8 cellular contexts compared by ENCODE assay signal in the genomic region with DNA sequence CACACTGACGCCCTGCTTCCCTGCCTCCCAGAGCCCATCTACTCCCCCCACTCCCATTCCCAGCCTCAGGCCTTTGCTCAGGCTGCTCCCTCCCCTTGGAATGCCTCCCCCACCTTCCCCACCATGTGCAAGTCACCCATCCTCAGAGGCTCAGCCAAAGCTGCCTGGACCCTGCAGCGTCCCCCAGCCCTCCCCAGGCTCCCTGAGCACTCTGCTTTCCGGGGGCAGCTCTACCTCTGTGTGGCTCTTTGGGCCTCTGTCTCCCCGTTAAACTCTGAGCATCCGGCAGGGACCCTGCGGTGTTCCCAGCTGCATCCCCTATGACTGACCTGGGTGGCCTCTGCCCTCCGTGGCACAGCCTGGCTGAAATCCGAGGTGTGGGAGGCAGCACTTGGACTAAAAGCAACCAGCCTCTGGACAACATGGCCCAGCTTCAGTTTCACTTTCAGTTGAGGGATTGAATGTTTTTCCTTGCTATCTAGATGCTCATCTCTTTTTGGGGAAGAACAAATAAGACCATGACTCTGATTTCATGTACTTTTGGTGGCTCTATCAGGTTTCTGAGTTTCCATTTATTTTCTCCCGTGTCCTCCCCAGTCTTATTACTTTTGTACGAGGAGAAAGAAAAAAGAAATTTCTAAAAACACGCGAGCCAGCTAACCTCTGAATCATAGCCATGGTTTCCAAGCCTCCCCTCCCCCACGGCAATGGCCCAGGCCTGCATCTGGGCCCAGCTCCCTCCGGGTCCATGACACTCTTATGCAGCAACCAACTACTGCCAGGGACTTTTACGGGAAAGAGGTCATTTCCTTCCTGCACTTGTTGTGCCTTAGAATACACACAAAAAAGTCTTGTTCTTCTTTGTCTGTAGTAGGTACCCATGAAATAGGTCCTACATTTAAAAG. TPM values are rescaled to one million over a fixed set of nuclear protein-coding genes. Genes with fewer than 3 reads are reported as not detected.
DNase-seq lines count a peak whose midpoint lies in the region; ATAC-seq and TF ChIP-seq lines count a peak whose summit lies in the region.

No MANE protein-coding gene starts in this region.

- H3K4me1 ChIP-seq in psoas muscle (peaks cover 15% of the 10 kb centered on the region), upper lobe of right lung (peaks cover 84% of the 10 kb centered on the region)

- H3K9me3 ChIP-seq in psoas muscle, result no peaks in the 10 kb centered on the region
- H3K9me3 ChIP-seq in upper lobe of right lung, result no peaks in the 10 kb centered on the region

- intact Hi-C loops in left ventricle myocardium superior (cut with micrococcal nuclease), result no loop called here
- intact Hi-C loops in psoas muscle (cut with DNase I), result no loop called here
- intact Hi-C loops in upper lobe of right lung (cut with DNase I), result no loop called here

- no peak for TF ChIP-seq CTCF in psoas muscle (IDR thresholded peaks at IDR 0.05)
- TF ChIP-seq CTCF in upper lobe of right lung (IDR thresholded peaks at IDR 0.05), result no peak

- H3K4me3 ChIP-seq in psoas muscle, result peak overlapping the region; percentile 65
- H3K4me3 ChIP-seq in upper lobe of right lung, result peak overlapping the region; percentile 59

- H3K27me3 ChIP-seq in psoas muscle (ENCODE audit: insufficient read depth in 3 of 3, low read length in 2 of 3) (no peaks in the 10 kb centered on the region), upper lobe of right lung (no peaks in the 10 kb centered on the region)

- H3K36me3 ChIP-seq in psoas muscle (ENCODE audit: insufficient read depth in 1 of 2, low read depth in 1 of 2) (no peaks in the 10 kb centered on the region), upper lobe of right lung (no peaks in the 10 kb centered on the region)

- ATAC-seq in left ventricle myocardium superior (peak; percentile 79), psoas muscle (peak; percentile 80 to 88 (median 86)), upper lobe of right lung (peak; percentile 76), GM21723 (IDR thresholded peaks at IDR 0.05; ENCODE audit: unreplicated experiment) (no peak)

- WGBS in psoas muscle, 3 donors, result 15 to 19% (median 16%) methylated on average over 15 of the region's 15 CpGs

- H3K27ac ChIP-seq in psoas muscle (peak overlapping the region; percentile 66), upper lobe of right lung (peak overlapping the region; percentile 91)

- DNase-seq in H4 (ENCODE audit: low spot score) (peak; percentile 63), T-helper 2 cell (peak; percentile 29 to 73 (median 68)), amniotic stem cell (lab: John Stamatoyannopoulos, UW) (peak; percentile 45), left ventricle myocardium superior (peak; percentile 89), psoas muscle (peak; percentile 90 to 91), upper lobe of right lung (peak; percentile 85), SKM-1 treated with dmso at 0.1 percent for 144 hours (lab: John Stamatoyannopoulos, UW; ENCODE audit: unreplicated experiment) (no peak)

RNA-seq across cellular contexts. Expression of a gene that starts 3.8 kb away (rescaled TPM):
- total RNA-seq in H4 (2014; rRNA removed; shearing (Covaris generic)), result 7.2 and 9.4 TPM in 2 replicates
- 29.5 TPM for total RNA-seq in left ventricle myocardium superior
- 10 to 100 TPM; 15.1 to 24.1 (median 18.3) TPM for total RNA-seq in psoas muscle
- polyA plus RNA-seq in psoas muscle, result 10 to 100 TPM; 11.1 to 16.3 (median 15.1) TPM
- total RNA-seq in upper lobe of right lung, result 58.2 TPM

RNA-seq across cellular contexts. Expression of a gene that starts 44.8 kb away (rescaled TPM):
- 2.7 and 3.6 TPM in 2 replicates for total RNA-seq in H4 (2014; rRNA removed; shearing (Covaris generic))
- total RNA-seq in left ventricle myocardium superior, result 3.8 TPM
- total RNA-seq in psoas muscle, result 1 to 10 TPM in 3 of 4 donors, under 1 TPM in 1; 0.86 to 6.8 (median 2.5) TPM
- polyA plus RNA-seq in psoas muscle, result 1 to 10 TPM; 1.1 to 2.1 (median 1.6) TPM
- total RNA-seq in upper lobe of right lung, result 14.3 TPM
